10 cellular contexts compared by ENCODE assay signal in genomic region chr3:13352621-13353131, GRCh38.
DNase-seq lines count a peak whose midpoint lies in the region; ATAC-seq and TF ChIP-seq lines count a peak whose summit lies in the region.
"Had no signal": no experiment of that assay in that cellular context is flagged by ENCODE, and none has a peak within 500 bp of the region (broad histone marks: within the 10 kb centered on the region; RNA-seq: fewer than 3 reads in every experiment).

No MANE protein-coding gene starts in this region.

- peaks cover 84% of the 10 kb centered on the region for H3K36me3 Mint-ChIP-seq in activated CD8-positive, alpha-beta T cell treated with anti-CD3 and anti-CD28 coated beads, Interleukin-2, amount 10 ng/mL, durations not matched to agents 7 days and 5 days (ENCODE audit: low read depth)

- WGBS in smooth muscle cell (ENCODE audit: low lambda C conversion rate): 71% methylated on average over 5 of the region's 7 CpGs

- H3K27me3 ChIP-seq in smooth muscle cell (ENCODE audit: low read depth): no peaks in the 10 kb centered on the region
- H3K27me3 ChIP-seq: transverse colon had no signal

- no peak overlapping the region for H3K4me3 ChIP-seq in smooth muscle cell
- H3K4me3 ChIP-seq: transverse colon had no signal

- CTCF ChIA-PET in activated CD8-positive, alpha-beta T cell treated with anti-CD3 and anti-CD28 coated beads, Interleukin-2, amount 10 ng/mL, durations not matched to agents 7 days and 5 days (lab: Charles Lee): interaction anchor here (10.6 kb wide), 1 partner anchor 101 kb away, joined by 168 read pairs; no protein-coding TSS in a partner anchor

- POLR2A ChIA-PET in activated CD8-positive, alpha-beta T cell treated with anti-CD3 and anti-CD28 coated beads, Interleukin-2, amount 10 ng/mL, durations not matched to agents 7 days and 5 days (lab: Charles Lee): no interaction called here

- H3K9ac ChIP-seq in smooth muscle cell (ENCODE audit: low read depth): no peak overlapping the region

- H3K27ac Mint-ChIP-seq in activated CD8-positive, alpha-beta T cell treated with anti-CD3 and anti-CD28 coated beads, Interleukin-2, amount 10 ng/mL, durations not matched to agents 7 days and 5 days: peak overlapping the region; percentile 58

- H3K4me2 ChIP-seq in smooth muscle cell: no peak overlapping the region

- no peaks in the 10 kb centered on the region for H3K27me3 Mint-ChIP-seq in activated CD8-positive, alpha-beta T cell treated with anti-CD3 and anti-CD28 coated beads, Interleukin-2, amount 10 ng/mL, durations not matched to agents 7 days and 5 days (ENCODE audit: low read depth)

- no peak for TF ChIP-seq CTCF in smooth muscle cell (IDR thresholded peaks at IDR 0.05; ENCODE audit: borderline replicate concordance, insufficient read depth, poor library complexity, severe bottlenecking)

- H3K27ac ChIP-seq in smooth muscle cell (ENCODE audit: low read depth): no peak overlapping the region
- H3K27ac ChIP-seq: transverse colon had no signal

- DNase-seq in AML-193 (lab: John Stamatoyannopoulos, UW) (peak; percentile 26 to 52), HK-2 (ENCODE audit: unreplicated experiment) (peak; percentile 59), lung microvascular endothelial cell (ENCODE audit: low read depth in 2 of 2) (peak; percentile 10 to 20), ureter (ENCODE audit: low spot score) (no peak), smooth muscle cell (lab: John Stamatoyannopoulos, UW; ENCODE audit: unreplicated experiment) (no peak), NCI-H1105 (lab: John Stamatoyannopoulos, UW) (no peak)
- DNase-seq in activated CD8-positive, alpha-beta T cell treated with anti-CD3 and anti-CD28 coated beads, Interleukin-2, amount 10 ng/mL, durations not matched to agents 7 days and 5 days: peak; percentile 41
- DNase-seq: transverse colon had no signal

- ATAC-seq in activated CD8-positive, alpha-beta T cell treated with anti-CD3 and anti-CD28 coated beads, Interleukin-2, amount 10 ng/mL, durations not matched to agents 7 days and 5 days: no peak
- ATAC-seq in GM21825 (IDR thresholded peaks at IDR 0.05; ENCODE audit: unreplicated experiment): no peak
- ATAC-seq: HCT116 had no signal

- no peak overlapping the region for H2AFZ ChIP-seq in smooth muscle cell (ENCODE audit: low read depth)

- H4K20me1 ChIP-seq in smooth muscle cell (ENCODE audit: low read depth): no peaks in the 10 kb centered on the region

- no peaks in the 10 kb centered on the region for H3K36me3 ChIP-seq in smooth muscle cell (ENCODE audit: low read depth)
- H3K36me3 ChIP-seq: transverse colon had no signal

- no peaks in the 10 kb centered on the region for H3K9me3 Mint-ChIP-seq in activated CD8-positive, alpha-beta T cell treated with anti-CD3 and anti-CD28 coated beads, Interleukin-2, amount 10 ng/mL, durations not matched to agents 7 days and 5 days (ENCODE audit: insufficient read depth)

- H3K4me3 Mint-ChIP-seq in activated CD8-positive, alpha-beta T cell treated with anti-CD3 and anti-CD28 coated beads, Interleukin-2, amount 10 ng/mL, durations not matched to agents 7 days and 5 days: no peak overlapping the region

- peaks cover 51% of the 10 kb centered on the region for H3K4me1 Mint-ChIP-seq in activated CD8-positive, alpha-beta T cell treated with anti-CD3 and anti-CD28 coated beads, Interleukin-2, amount 10 ng/mL, durations not matched to agents 7 days and 5 days (ENCODE audit: low read depth)

- H3K9me3 ChIP-seq in smooth muscle cell (replicated peaks; ENCODE audit: low read depth): no peaks in the 10 kb centered on the region
- H3K9me3 ChIP-seq: transverse colon had no signal

- no peaks in the 10 kb centered on the region for H3F3A ChIP-seq in smooth muscle cell (ENCODE audit: low read depth)

- H3K79me2 ChIP-seq in smooth muscle cell (ENCODE audit: low read depth): no peaks in the 10 kb centered on the region

- H3K4me1 ChIP-seq in smooth muscle cell (ENCODE audit: low read depth): peaks cover 25% of the 10 kb centered on the region

Comparison
In these comparisons a context has a peak if more than half of its experiments do, and no peak if none do; other contexts are left out.
1. DNase-seq: peak in AML-193 (2 of 2), HK-2 (single experiment), activated CD8-positive, alpha-beta T cell treated with anti-CD3 and anti-CD28 coated beads, Interleukin-2, amount 10 ng/mL, durations not matched to agents 7 days and 5 days (single experiment) and lung microvascular endothelial cell (2 of 2); none in ureter (single experiment), smooth muscle cell (single experiment) and NCI-H1105 (single experiment).